ENCODE assay signal across 1 cellular context in the genomic region with DNA sequence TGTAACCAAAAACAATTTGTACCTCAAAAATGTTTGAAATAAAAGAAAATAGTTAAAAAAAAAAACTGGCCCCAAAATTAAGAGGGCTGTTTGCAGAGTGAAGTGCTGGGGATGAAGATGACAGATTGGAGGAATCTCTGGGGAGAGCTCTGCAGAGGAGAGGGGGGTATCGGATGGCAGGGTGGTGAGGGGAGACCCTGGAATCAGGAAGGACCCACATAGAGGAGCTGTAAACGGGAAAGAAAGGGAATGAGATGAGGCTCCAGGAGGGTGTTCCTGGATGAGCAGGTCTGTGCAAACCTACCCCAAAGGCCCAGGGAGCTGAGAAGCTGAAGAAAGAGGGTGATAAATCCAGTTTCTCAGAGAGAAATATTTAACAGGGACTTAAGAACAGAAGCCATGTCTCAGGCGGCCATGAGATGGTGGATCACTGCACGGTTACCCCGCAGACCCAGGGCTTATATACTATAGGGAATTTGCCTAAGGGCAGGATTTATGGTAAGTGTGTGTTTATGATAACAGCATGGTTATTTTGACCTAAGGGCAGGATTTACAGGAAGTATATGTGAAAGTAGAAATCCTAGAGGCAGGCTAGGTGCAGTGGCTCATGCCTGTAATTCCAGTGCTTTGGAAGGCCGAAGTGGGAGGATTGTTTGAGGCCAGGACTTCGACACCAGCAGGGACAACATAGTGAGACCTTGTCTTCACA.
TF ChIP-seq lines count a peak whose summit lies in the region.

No MANE protein-coding gene starts in this region.

TF ChIP-seq in GM23338, 12 proteins besides CTCF, POLR2A, EP300 and RAD21:
- TF ChIP-seq, protein P1, sequence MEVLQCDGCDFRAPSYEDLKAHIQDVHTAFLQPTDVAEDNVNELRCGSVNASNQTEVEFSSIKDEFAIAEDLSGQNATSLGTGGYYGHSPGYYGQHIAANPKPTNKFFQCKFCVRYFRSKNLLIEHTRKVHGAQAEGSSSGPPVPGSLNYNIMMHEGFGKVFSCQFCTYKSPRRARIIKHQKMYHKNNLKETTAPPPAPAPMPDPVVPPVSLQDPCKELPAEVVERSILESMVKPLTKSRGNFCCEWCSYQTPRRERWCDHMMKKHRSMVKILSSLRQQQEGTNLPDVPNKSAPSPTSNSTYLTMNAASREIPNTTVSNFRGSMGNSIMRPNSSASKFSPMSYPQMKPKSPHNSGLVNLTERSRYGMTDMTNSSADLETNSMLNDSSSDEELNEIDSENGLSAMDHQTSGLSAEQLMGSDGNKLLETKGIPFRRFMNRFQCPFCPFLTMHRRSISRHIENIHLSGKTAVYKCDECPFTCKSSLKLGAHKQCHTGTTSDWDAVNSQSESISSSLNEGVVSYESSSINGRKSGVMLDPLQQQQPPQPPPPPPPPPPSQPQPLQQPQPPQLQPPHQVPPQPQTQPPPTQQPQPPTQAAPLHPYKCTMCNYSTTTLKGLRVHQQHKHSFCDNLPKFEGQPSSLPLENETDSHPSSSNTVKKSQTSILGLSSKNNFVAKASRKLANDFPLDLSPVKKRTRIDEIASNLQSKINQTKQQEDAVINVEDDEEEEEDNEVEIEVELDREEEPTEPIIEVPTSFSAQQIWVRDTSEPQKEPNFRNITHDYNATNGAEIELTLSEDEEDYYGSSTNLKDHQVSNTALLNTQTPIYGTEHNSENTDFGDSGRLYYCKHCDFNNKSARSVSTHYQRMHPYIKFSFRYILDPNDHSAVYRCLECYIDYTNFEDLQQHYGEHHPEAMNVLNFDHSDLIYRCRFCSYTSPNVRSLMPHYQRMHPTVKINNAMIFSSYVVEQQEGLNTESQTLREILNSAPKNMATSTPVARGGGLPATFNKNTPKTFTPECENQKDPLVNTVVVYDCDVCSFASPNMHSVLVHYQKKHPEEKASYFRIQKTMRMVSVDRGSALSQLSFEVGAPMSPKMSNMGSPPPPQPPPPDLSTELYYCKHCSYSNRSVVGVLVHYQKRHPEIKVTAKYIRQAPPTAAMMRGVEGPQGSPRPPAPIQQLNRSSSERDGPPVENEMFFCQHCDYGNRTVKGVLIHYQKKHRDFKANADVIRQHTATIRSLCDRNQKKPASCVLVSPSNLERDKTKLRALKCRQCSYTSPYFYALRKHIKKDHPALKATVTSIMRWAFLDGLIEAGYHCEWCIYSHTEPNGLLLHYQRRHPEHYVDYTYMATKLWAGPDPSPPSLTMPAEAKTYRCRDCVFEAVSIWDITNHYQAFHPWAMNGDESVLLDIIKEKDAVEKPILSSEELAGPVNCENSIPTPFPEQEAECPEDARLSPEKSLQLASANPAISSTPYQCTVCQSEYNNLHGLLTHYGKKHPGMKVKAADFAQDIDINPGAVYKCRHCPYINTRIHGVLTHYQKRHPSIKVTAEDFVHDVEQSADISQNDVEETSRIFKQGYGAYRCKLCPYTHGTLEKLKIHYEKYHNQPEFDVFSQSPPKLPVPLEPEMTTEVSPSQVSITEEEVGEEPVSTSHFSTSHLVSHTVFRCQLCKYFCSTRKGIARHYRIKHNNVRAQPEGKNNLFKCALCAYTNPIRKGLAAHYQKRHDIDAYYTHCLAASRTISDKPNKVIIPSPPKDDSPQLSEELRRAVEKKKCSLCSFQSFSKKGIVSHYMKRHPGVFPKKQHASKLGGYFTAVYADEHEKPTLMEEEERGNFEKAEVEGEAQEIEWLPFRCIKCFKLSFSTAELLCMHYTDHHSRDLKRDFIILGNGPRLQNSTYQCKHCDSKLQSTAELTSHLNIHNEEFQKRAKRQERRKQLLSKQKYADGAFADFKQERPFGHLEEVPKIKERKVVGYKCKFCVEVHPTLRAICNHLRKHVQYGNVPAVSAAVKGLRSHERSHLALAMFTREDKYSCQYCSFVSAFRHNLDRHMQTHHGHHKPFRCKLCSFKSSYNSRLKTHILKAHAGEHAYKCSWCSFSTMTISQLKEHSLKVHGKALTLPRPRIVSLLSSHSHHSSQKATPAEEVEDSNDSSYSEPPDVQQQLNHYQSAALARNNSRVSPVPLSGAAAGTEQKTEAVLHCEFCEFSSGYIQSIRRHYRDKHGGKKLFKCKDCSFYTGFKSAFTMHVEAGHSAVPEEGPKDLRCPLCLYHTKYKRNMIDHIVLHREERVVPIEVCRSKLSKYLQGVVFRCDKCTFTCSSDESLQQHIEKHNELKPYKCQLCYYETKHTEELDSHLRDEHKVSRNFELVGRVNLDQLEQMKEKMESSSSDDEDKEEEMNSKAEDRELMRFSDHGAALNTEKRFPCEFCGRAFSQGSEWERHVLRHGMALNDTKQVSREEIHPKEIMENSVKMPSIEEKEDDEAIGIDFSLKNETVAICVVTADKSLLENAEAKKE (CRISPR knock-in tag; IDR thresholded peaks at IDR 0.05): no peak
TF ChIP-seq in GM23338: peak in this region for 0.
